In genomic region chr1:151540021-151540981, GRCh38 we compare ENCODE assay signal across 2 cellular contexts.
A peak's percentile ranks its signal among the peaks of the same experiment; 100 is the strongest.
TF ChIP-seq lines count a peak whose summit lies in the region.

A gene with protein sequence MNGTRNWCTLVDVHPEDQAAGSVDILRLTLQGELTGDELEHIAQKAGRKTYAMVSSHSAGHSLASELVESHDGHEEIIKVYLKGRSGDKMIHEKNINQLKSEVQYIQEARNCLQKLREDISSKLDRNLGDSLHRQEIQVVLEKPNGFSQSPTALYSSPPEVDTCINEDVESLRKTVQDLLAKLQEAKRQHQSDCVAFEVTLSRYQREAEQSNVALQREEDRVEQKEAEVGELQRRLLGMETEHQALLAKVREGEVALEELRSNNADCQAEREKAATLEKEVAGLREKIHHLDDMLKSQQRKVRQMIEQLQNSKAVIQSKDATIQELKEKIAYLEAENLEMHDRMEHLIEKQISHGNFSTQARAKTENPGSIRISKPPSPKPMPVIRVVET (plus strand): TSS chr1:151540309. CDS start chr1:151540367, 58 bp downstream.

TF ChIP-seq in HCT116, 20 proteins besides CTCF, POLR2A, EP300 and RAD21 (continued from another document):
- TF ChIP-seq MAX (IDR thresholded peaks at IDR 0.05) (peak; percentile 24), ELF1 (IDR thresholded peaks at IDR 0.05; ENCODE audit: borderline replicate concordance, low read depth) (no peak), FOSL1 (IDR thresholded peaks at IDR 0.05; ENCODE audit: low read depth) (no peak), ZNF274 (IDR thresholded peaks at IDR 0.05; ENCODE audit: low read depth, low read length) (no peak), SIN3A (IDR thresholded peaks at IDR 0.05; ENCODE audit: low read depth) (peak; percentile 84), SRF (IDR thresholded peaks at IDR 0.05; ENCODE audit: low read depth) (no peak), CEBPB (IDR thresholded peaks at IDR 0.05; ENCODE audit: low read depth) (no peak), SP1 (IDR thresholded peaks at IDR 0.05; ENCODE audit: low read depth) (peak; percentile 69), ZFX (IDR thresholded peaks at IDR 0.05) (0 out of 2 replicates have a peak, but pooled peaks have one; percentile 23), CBX3 (IDR thresholded peaks at IDR 0.05; ENCODE audit: low read depth) (no peak; the same call in 1 of the 2 replicates), TCF7L2 (IDR thresholded peaks at IDR 0.05; ENCODE audit: borderline replicate concordance, extremely low read depth, insufficient read depth, insufficient read length) (no peak), POLR2AphosphoS5 (IDR thresholded peaks at IDR 0.05; ENCODE audit: low read depth, low read length) (peak; percentile 99), REST (IDR thresholded peaks at IDR 0.05; ENCODE audit: low read depth) (no peak), JUND (IDR thresholded peaks at IDR 0.05) (no peak; the same call in 1 of the 2 replicates), ZBTB33 (IDR thresholded peaks at IDR 0.05; ENCODE audit: extremely low read depth, insufficient replicate concordance, low read length) (no peak), EZH2phosphoT487 (IDR thresholded peaks at IDR 0.05; ENCODE audit: borderline replicate concordance) (no peak), EZH2 (IDR thresholded peaks at IDR 0.05) (no peak)

TF ChIP-seq in SK-N-SH, 30 proteins besides CTCF, POLR2A, EP300 and RAD21 (continued from another document):
- no peak for TF ChIP-seq USF2 (IDR thresholded peaks at IDR 0.05; ENCODE audit: borderline replicate concordance, low read depth, low read length)
- TF ChIP-seq REST (IDR thresholded peaks at IDR 0.05; ENCODE audit: low read depth, low read length): peak; percentile 70; the same call in 1 of the 2 replicates
- no peak for TF ChIP-seq MEF2A (IDR thresholded peaks at IDR 0.05; ENCODE audit: borderline replicate concordance, low read depth)
- TF ChIP-seq JUND (IDR thresholded peaks at IDR 0.05): no peak
- TF ChIP-seq, protein P1, sequence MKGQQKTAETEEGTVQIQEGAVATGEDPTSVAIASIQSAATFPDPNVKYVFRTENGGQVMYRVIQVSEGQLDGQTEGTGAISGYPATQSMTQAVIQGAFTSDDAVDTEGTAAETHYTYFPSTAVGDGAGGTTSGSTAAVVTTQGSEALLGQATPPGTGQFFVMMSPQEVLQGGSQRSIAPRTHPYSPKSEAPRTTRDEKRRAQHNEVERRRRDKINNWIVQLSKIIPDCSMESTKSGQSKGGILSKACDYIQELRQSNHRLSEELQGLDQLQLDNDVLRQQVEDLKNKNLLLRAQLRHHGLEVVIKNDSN (IDR thresholded peaks at IDR 0.05; ENCODE audit: borderline replicate concordance, low read depth): 0 out of 2 replicates have a peak, but pooled peaks have one; percentile 18
- TF ChIP-seq TAF1 (IDR thresholded peaks at IDR 0.05; ENCODE audit: borderline replicate concordance, low read depth, low read length): peak; percentile 86
- TF ChIP-seq POLR2AphosphoS5 (IDR thresholded peaks at IDR 0.05; ENCODE audit: low read depth, low read length): peak; percentile 100
- no peak for TF ChIP-seq EZH2phosphoT487 (IDR thresholded peaks at IDR 0.05; ENCODE audit: borderline replicate concordance, low read depth)
